Comparison of ENCODE assay signal across 1 cellular context in the genomic region with DNA sequence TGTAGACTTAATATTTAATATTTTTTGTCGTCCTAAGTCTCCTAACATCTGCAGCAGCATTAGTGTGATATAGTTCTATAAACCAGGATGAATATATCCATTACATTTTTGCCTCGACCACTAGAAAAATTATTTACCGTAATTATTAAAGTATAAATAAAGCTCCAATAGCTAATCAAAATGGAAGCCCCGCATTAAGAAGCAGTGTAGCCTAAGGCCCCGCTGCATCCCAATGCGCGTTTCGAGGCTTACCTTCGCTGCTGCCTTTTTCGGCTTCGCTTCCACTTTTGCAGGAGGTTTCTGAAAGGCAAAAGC.
TF ChIP-seq lines count a peak whose summit lies in the region.

No MANE protein-coding gene starts in this region.

TF ChIP-seq in GM12878, 131 proteins besides CTCF, POLR2A, EP300 and RAD21:
- TF ChIP-seq IRF5 (IDR thresholded peaks at IDR 0.05; ENCODE audit: borderline replicate concordance): no peak
- TF ChIP-seq MEF2B (IDR thresholded peaks at IDR 0.05; ENCODE audit: partially characterized antibody, poor library complexity, severe bottlenecking): no peak
- TF ChIP-seq MYC (IDR thresholded peaks at IDR 0.05; ENCODE audit: insufficient read depth, insufficient read length, insufficient replicate concordance, low read length, severe bottlenecking): no peak
- TF ChIP-seq SIX5 (IDR thresholded peaks at IDR 0.05; ENCODE audit: low read depth, low read length, severe bottlenecking): no peak
- no peak for TF ChIP-seq IRF4 (IDR thresholded peaks at IDR 0.05; ENCODE audit: low read depth, low read length)
- TF ChIP-seq RELA (IDR thresholded peaks at IDR 0.05; ENCODE audit: borderline replicate concordance, partially characterized antibody): no peak
- TF ChIP-seq, protein P1, sequence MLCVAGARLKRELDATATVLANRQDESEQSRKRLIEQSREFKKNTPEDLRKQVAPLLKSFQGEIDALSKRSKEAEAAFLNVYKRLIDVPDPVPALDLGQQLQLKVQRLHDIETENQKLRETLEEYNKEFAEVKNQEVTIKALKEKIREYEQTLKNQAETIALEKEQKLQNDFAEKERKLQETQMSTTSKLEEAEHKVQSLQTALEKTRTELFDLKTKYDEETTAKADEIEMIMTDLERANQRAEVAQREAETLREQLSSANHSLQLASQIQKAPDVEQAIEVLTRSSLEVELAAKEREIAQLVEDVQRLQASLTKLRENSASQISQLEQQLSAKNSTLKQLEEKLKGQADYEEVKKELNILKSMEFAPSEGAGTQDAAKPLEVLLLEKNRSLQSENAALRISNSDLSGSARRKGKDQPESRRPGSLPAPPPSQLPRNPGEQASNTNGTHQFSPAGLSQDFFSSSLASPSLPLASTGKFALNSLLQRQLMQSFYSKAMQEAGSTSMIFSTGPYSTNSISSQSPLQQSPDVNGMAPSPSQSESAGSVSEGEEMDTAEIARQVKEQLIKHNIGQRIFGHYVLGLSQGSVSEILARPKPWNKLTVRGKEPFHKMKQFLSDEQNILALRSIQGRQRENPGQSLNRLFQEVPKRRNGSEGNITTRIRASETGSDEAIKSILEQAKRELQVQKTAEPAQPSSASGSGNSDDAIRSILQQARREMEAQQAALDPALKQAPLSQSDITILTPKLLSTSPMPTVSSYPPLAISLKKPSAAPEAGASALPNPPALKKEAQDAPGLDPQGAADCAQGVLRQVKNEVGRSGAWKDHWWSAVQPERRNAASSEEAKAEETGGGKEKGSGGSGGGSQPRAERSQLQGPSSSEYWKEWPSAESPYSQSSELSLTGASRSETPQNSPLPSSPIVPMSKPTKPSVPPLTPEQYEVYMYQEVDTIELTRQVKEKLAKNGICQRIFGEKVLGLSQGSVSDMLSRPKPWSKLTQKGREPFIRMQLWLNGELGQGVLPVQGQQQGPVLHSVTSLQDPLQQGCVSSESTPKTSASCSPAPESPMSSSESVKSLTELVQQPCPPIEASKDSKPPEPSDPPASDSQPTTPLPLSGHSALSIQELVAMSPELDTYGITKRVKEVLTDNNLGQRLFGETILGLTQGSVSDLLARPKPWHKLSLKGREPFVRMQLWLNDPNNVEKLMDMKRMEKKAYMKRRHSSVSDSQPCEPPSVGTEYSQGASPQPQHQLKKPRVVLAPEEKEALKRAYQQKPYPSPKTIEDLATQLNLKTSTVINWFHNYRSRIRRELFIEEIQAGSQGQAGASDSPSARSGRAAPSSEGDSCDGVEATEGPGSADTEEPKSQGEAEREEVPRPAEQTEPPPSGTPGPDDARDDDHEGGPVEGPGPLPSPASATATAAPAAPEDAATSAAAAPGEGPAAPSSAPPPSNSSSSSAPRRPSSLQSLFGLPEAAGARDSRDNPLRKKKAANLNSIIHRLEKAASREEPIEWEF (IDR thresholded peaks at IDR 0.05; ENCODE audit: insufficient replicate concordance, low read depth, low read length): no peak
- TF ChIP-seq CBX3 (IDR thresholded peaks at IDR 0.05; ENCODE audit: borderline replicate concordance, low read depth): no peak
- TF ChIP-seq HDAC2 (IDR thresholded peaks at IDR 0.05): no peak
- no peak for TF ChIP-seq PKNOX1 (IDR thresholded peaks at IDR 0.05)
- TF ChIP-seq KDM1A (IDR thresholded peaks at IDR 0.05; ENCODE audit: borderline replicate concordance): no peak
- no peak for TF ChIP-seq ZBTB33 (IDR thresholded peaks at IDR 0.05)
- no peak for TF ChIP-seq DPF2 (IDR thresholded peaks at IDR 0.05)
- TF ChIP-seq NFXL1 (IDR thresholded peaks at IDR 0.05; ENCODE audit: borderline replicate concordance): no peak
- no peak for TF ChIP-seq EED (IDR thresholded peaks at IDR 0.05; ENCODE audit: low read depth)
- no peak for TF ChIP-seq SMARCA5 (IDR thresholded peaks at IDR 0.05)
TF ChIP-seq in GM12878: peak in this region for 0.
